ENCODE assay signal across 3 cellular contexts in genomic region chr6:12371151-12371550, GRCh38.
TF ChIP-seq lines count a peak whose summit lies in the region.

No MANE protein-coding gene starts in this region.

TF ChIP-seq in A549, 52 proteins besides CTCF, POLR2A, EP300 and RAD21:
- TF ChIP-seq PBX3 (IDR thresholded peaks at IDR 0.05) (no peak), CEBPB (IDR thresholded peaks at IDR 0.05) (no peak), JUN (IDR thresholded peaks at IDR 0.05) (no peak), KDM1A (IDR thresholded peaks at IDR 0.05; ENCODE audit: low read depth) (no peak), FOXS1 (CRISPR knock-in tag; IDR thresholded peaks at IDR 0.05) (no peak), HOXA7 (CRISPR knock-in tag; IDR thresholded peaks at IDR 0.05) (no peak), ATOH8 (CRISPR knock-in tag; IDR thresholded peaks at IDR 0.05; ENCODE audit: low read depth) (no peak), ZC3H11A (IDR thresholded peaks at IDR 0.05) (no peak), HES2 (IDR thresholded peaks at IDR 0.05) (no peak), ZNF302 (CRISPR knock-in tag; IDR thresholded peaks at IDR 0.05) (no peak), JUNB (IDR thresholded peaks at IDR 0.05) (no peak), EHF (CRISPR knock-in tag; IDR thresholded peaks at IDR 0.05) (no peak), NR3C1 (IDR thresholded peaks at IDR 0.05) (no peak), HMGXB4 (CRISPR knock-in tag; IDR thresholded peaks at IDR 0.05; ENCODE audit: borderline replicate concordance) (no peak), HOXB13 (CRISPR knock-in tag; IDR thresholded peaks at IDR 0.05; ENCODE audit: low read depth) (no peak), CHD4 (IDR thresholded peaks at IDR 0.05; ENCODE audit: borderline replicate concordance) (no peak), CBX2 (IDR thresholded peaks at IDR 0.05; ENCODE audit: borderline replicate concordance, low read depth) (no peak), HDAC2 (IDR thresholded peaks at IDR 0.05) (no peak), RCOR1 (IDR thresholded peaks at IDR 0.05; ENCODE audit: low read depth, low read length) (no peak), HOXB5 (CRISPR knock-in tag; IDR thresholded peaks at IDR 0.05) (no peak)
TF ChIP-seq in A549: peak in this region for 0.

TF ChIP-seq in HCT116, 20 proteins besides CTCF, POLR2A, EP300 and RAD21:
- TF ChIP-seq ZNF274 (IDR thresholded peaks at IDR 0.05; ENCODE audit: low read depth, low read length) (no peak), EGR1 (IDR thresholded peaks at IDR 0.05; ENCODE audit: low read depth) (no peak), FOSL1 (IDR thresholded peaks at IDR 0.05; ENCODE audit: low read depth) (no peak), SIN3A (IDR thresholded peaks at IDR 0.05; ENCODE audit: low read depth) (no peak), TCF7L2 (IDR thresholded peaks at IDR 0.05; ENCODE audit: borderline replicate concordance, extremely low read depth, insufficient read depth, insufficient read length) (no peak), POLR2AphosphoS5 (IDR thresholded peaks at IDR 0.05; ENCODE audit: low read depth, low read length) (no peak), ZBTB33 (IDR thresholded peaks at IDR 0.05; ENCODE audit: extremely low read depth, insufficient replicate concordance, low read length) (no peak), SRF (IDR thresholded peaks at IDR 0.05; ENCODE audit: low read depth) (no peak), YY1 (IDR thresholded peaks at IDR 0.05; ENCODE audit: extremely low read depth, insufficient replicate concordance, low read depth, low read length) (no peak), ATF3 (IDR thresholded peaks at IDR 0.05) (no peak), EZH2phosphoT487 (IDR thresholded peaks at IDR 0.05; ENCODE audit: borderline replicate concordance) (no peak)

TF ChIP-seq in GM12878, 131 proteins besides CTCF, POLR2A, EP300 and RAD21:
- TF ChIP-seq ZNF207 (IDR thresholded peaks at IDR 0.05; ENCODE audit: borderline replicate concordance) (no peak), TBL1XR1 (IDR thresholded peaks at IDR 0.05; ENCODE audit: low read depth, low read length) (no peak), ATF2 (IDR thresholded peaks at IDR 0.05; ENCODE audit: low read length) (no peak), RFX5 (IDR thresholded peaks at IDR 0.05; ENCODE audit: low read depth, low read length) (no peak), ZNF217 (IDR thresholded peaks at IDR 0.05) (no peak), E2F4 (IDR thresholded peaks at IDR 0.05; ENCODE audit: low read depth, low read length) (no peak), CREB1 (IDR thresholded peaks at IDR 0.05; ENCODE audit: low read depth) (no peak), E2F8 (IDR thresholded peaks at IDR 0.05; ENCODE audit: low read depth, partially characterized antibody) (no peak), CHD1 (IDR thresholded peaks at IDR 0.05; ENCODE audit: low read depth, low read length) (no peak)
